Comparison of ENCODE assay signal across 8 cellular contexts in the genomic region with DNA sequence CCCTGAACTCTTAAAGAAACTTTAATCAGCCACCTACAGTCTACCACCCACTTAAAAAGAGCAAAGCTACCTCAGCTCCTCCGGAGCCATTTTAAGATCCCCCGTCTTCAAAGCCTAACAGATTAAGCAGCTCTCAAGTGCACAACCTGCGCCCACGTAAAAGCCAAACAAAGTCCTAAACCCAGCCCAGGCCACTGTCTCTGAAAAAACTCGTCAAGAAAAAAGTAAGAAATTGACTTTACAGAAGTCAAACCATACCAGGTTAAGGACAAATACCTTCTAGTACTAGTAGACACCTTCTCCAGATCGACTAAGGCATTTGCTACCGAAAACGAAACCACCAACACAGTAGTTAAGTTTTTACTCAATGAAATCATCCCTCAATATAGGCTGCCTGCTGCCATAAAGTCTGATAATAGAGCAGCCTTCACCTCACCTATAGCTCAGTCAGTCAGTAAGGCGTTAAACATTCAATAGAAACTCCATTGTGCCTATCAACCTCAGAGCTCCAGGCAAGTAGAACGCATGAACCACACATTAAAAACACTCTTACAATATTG.
DNase-seq lines count a peak whose midpoint lies in the region; ATAC-seq and TF ChIP-seq lines count a peak whose summit lies in the region.
"Not testable (repeated sequence)": the region's sequence is repeated elsewhere in the genome, so short reads cannot be mapped to it uniquely, and the experiment has no call there.

No MANE protein-coding gene starts in this region.

- CTCF ChIA-PET in CD4-positive, alpha-beta T cell (lab: Charles Lee): interaction anchor here (0.7 kb wide), 1 partner anchor 72 kb away, joined by 3 read pairs; no protein-coding TSS in a partner anchor
- CTCF ChIA-PET in activated CD8-positive, alpha-beta memory T cell treated with anti-CD3 and anti-CD28 coated beads, Interleukin-2, amount 10 ng/mL, durations not matched to agents 7 days and 5 days (lab: Charles Lee): not testable (repeated sequence)

- intact Hi-C loops in CD4-positive, alpha-beta T cell (cut with DNase I, micrococcal nuclease): loop anchor here in 1 of 2 experiments (5.0 kb wide), 1 partner anchor 67 kb away; no protein-coding TSS in a partner anchor
- intact Hi-C loops in stomach (cut with DNase I; ENCODE audit: low total_unique reads): not testable (repeated sequence)

- not testable (repeated sequence) for H3K27me3 Mint-ChIP-seq in CD4-positive, alpha-beta T cell; activated CD8-positive, alpha-beta memory T cell treated with anti-CD3 and anti-CD28 coated beads, Interleukin-2, amount 10 ng/mL, durations not matched to agents 7 days and 5 days; activated naive CD8-positive, alpha-beta T cell treated with anti-CD3 and anti-CD28 coated beads for 36 hours

- H3K27ac ChIP-seq in CD4-positive, alpha-beta T cell (ENCODE audit: low read depth, low read length): peak overlapping the region; percentile 41
- H3K27ac ChIP-seq in Peyer's patch (peak overlapping the region in 3 of 4 donors; percentile 61 to 77 (median 65)), mucosa of rectum (ENCODE audit: low read depth in 2 of 2, low read length in 2 of 2) (peak overlapping the region; percentile 72 to 74), stomach (peak overlapping the region in 4 of 5 donors; percentile 41 to 66 (median 62))

- peaks cover 51% of the 10 kb centered on the region for H3K4me1 Mint-ChIP-seq in CD4-positive, alpha-beta T cell (ENCODE audit: low read depth)
- peaks cover 36% of the 10 kb centered on the region for H3K4me1 Mint-ChIP-seq in activated CD8-positive, alpha-beta memory T cell treated with anti-CD3 and anti-CD28 coated beads, Interleukin-2, amount 10 ng/mL, durations not matched to agents 7 days and 5 days
- peaks cover 38% of the 10 kb centered on the region for H3K4me1 Mint-ChIP-seq in activated naive CD8-positive, alpha-beta T cell treated with anti-CD3 and anti-CD28 coated beads for 36 hours

- H3K9me3 Mint-ChIP-seq in CD4-positive, alpha-beta T cell; activated CD8-positive, alpha-beta memory T cell treated with anti-CD3 and anti-CD28 coated beads, Interleukin-2, amount 10 ng/mL, durations not matched to agents 7 days and 5 days (ENCODE audit: low read depth); activated naive CD8-positive, alpha-beta T cell treated with anti-CD3 and anti-CD28 coated beads for 36 hours: not testable (repeated sequence)

- H3K9me3 ChIP-seq in CD4-positive, alpha-beta T cell (ENCODE audit: control insufficient read depth, low read length); Peyer's patch; mucosa of rectum (ENCODE audit: control insufficient read depth in 2 of 2, low read length in 2 of 2); stomach: not testable (repeated sequence)

- not testable (repeated sequence) for TF ChIP-seq EP300 in stomach (IDR thresholded peaks at IDR 0.05)

- DNase-seq in CD4-positive, alpha-beta T cell: peak in 3 of 10 experiments; percentile 4 to 28 (median 6)
- DNase-seq in Peyer's patch; epithelial cell of proximal tubule (ENCODE audit: low read depth); stomach: not testable (repeated sequence)
- peak; percentile 49 for DNase-seq in activated CD8-positive, alpha-beta memory T cell treated with anti-CD3 and anti-CD28 coated beads, Interleukin-2, amount 10 ng/mL, durations not matched to agents 7 days and 5 days
- DNase-seq in activated naive CD8-positive, alpha-beta T cell treated with anti-CD3 and anti-CD28 coated beads for 36 hours: peak; percentile 21
- DNase-seq in renal cortical epithelial cell (ENCODE audit: low read depth): peak; percentile 2

- ATAC-seq in CD4-positive, alpha-beta T cell (ENCODE audit: poor library complexity); activated CD8-positive, alpha-beta memory T cell treated with anti-CD3 and anti-CD28 coated beads, Interleukin-2, amount 10 ng/mL, durations not matched to agents 7 days and 5 days: not testable (repeated sequence)

- peak overlapping the region in 3 of 4 donors; percentile 10 to 32 (median 18) for H3K4me3 ChIP-seq in Peyer's patch
- H3K4me3 ChIP-seq in epithelial cell of proximal tubule (ENCODE audit: low read depth, low read length): peak overlapping the region; percentile 16
- peak overlapping the region; percentile 48 to 73 for H3K4me3 ChIP-seq in mucosa of rectum (ENCODE audit: low read length in 2 of 2)
- H3K4me3 ChIP-seq in stomach: peak overlapping the region; percentile 19 to 32 (median 26)

- POLR2A ChIA-PET in CD4-positive, alpha-beta T cell (lab: Charles Lee): interaction anchor here (1.3 to 2.5 kb wide), 2 partner anchors 87 to 512 kb away, joined by 5 to 7 read pairs; a partner anchor contains a TSS

- not testable (repeated sequence) for H3K36me3 Mint-ChIP-seq in CD4-positive, alpha-beta T cell (ENCODE audit: low read depth); activated CD8-positive, alpha-beta memory T cell treated with anti-CD3 and anti-CD28 coated beads, Interleukin-2, amount 10 ng/mL, durations not matched to agents 7 days and 5 days; activated naive CD8-positive, alpha-beta T cell treated with anti-CD3 and anti-CD28 coated beads for 36 hours

- H3K4me3 Mint-ChIP-seq in CD4-positive, alpha-beta T cell: peak overlapping the region; percentile 94
- peak overlapping the region; percentile 82 for H3K4me3 Mint-ChIP-seq in activated CD8-positive, alpha-beta memory T cell treated with anti-CD3 and anti-CD28 coated beads, Interleukin-2, amount 10 ng/mL, durations not matched to agents 7 days and 5 days
- peak overlapping the region; percentile 86 for H3K4me3 Mint-ChIP-seq in activated naive CD8-positive, alpha-beta T cell treated with anti-CD3 and anti-CD28 coated beads for 36 hours

- H3K27me3 ChIP-seq in CD4-positive, alpha-beta T cell (ENCODE audit: control insufficient read depth, insufficient read depth, low read length); Peyer's patch; mucosa of rectum (ENCODE audit: control insufficient read depth in 2 of 2, insufficient read depth in 2 of 2, low read length in 2 of 2); stomach: not testable (repeated sequence)

- TF ChIP-seq CTCF in CD4-positive, alpha-beta T cell (IDR thresholded peaks at IDR 0.05); Peyer's patch (IDR thresholded peaks at IDR 0.05); epithelial cell of proximal tubule (conservative IDR thresholded peaks at IDR 0.05; ENCODE audit: low read depth, low read length); stomach (IDR thresholded peaks at IDR 0.05): not testable (repeated sequence)

- TF ChIP-seq POLR2A in Peyer's patch (IDR thresholded peaks at IDR 0.05); stomach (IDR thresholded peaks at IDR 0.05): not testable (repeated sequence)

- peak overlapping the region; percentile 41 to 43 for H3K9ac ChIP-seq in mucosa of rectum (ENCODE audit: low read depth in 1 of 2, low read length in 2 of 2)

- peak overlapping the region; percentile 98 for H3K27ac Mint-ChIP-seq in CD4-positive, alpha-beta T cell
- peak overlapping the region; percentile 97 for H3K27ac Mint-ChIP-seq in activated CD8-positive, alpha-beta memory T cell treated with anti-CD3 and anti-CD28 coated beads, Interleukin-2, amount 10 ng/mL, durations not matched to agents 7 days and 5 days
- H3K27ac Mint-ChIP-seq in activated naive CD8-positive, alpha-beta T cell treated with anti-CD3 and anti-CD28 coated beads for 36 hours: peak overlapping the region; percentile 97

- not testable (repeated sequence) for H3K4me1 ChIP-seq in Peyer's patch
- H3K4me1 ChIP-seq in mucosa of rectum (ENCODE audit: control insufficient read depth in 2 of 2, insufficient read depth in 2 of 2, low read length in 2 of 2) (peaks cover 0 to 19% of the 10 kb centered on the region in 2 donors), stomach (peaks cover 6 to 15% (median 9%) of the 10 kb centered on the region in 4 donors)

- H3K36me3 ChIP-seq in Peyer's patch; mucosa of rectum (ENCODE audit: control insufficient read depth in 2 of 2, insufficient read depth in 2 of 2, low read length in 2 of 2); stomach: not testable (repeated sequence)

- WGBS in stomach, 5 donors: 26 to 47% (median 35%) methylated on average over 10 of the region's 10 CpGs
